11 cellular contexts compared by ENCODE assay signal in genomic region chr11:35088226-35088625, GRCh38. TPM values are rescaled to one million over a fixed set of nuclear protein-coding genes. Genes with fewer than 3 reads are reported as not detected.
DNase-seq lines count a peak whose midpoint lies in the region; ATAC-seq and TF ChIP-seq lines count a peak whose summit lies in the region.
"Had no signal": no experiment of that assay in that cellular context is flagged by ENCODE, and none has a peak within 500 bp of the region (broad histone marks: within the 10 kb centered on the region; RNA-seq: fewer than 3 reads in every experiment).

No MANE protein-coding gene starts in this region.

- H3K4me1 Mint-ChIP-seq in activated T-helper 1 cell treated with anti-CD3 and anti-CD28 coated beads, Interleukin-12 subunit alpha, Interleukin-12 subunit beta, Interleukin-2, Interleukin-4 antibody, amounts not matched to agents 30 ng/mL and 10 ng/mL and 1 ng/mL, durations not matched to agents 14 hours and 24 hours and 36 hours (ENCODE audit: low read depth) = peaks cover 44% of the 10 kb centered on the region
- peaks cover 47% of the 10 kb centered on the region for H3K4me1 Mint-ChIP-seq in memory B cell

- ATAC-seq in memory B cell (ENCODE audit: low read depth) (no peak), HG03097 (IDR thresholded peaks at IDR 0.05; ENCODE audit: low FRiP score, unreplicated experiment) (no peak)

- no peaks in the 10 kb centered on the region for H3K27me3 ChIP-seq in left ventricle myocardium inferior (ENCODE audit: low read depth)
- H3K27me3 ChIP-seq in transverse colon = no peaks in the 10 kb centered on the region

- DNase-seq in left ventricle myocardium inferior (no peak), cardiac septum (ENCODE audit: low spot score) (no peak), memory B cell (ENCODE audit: low spot score in 2 of 2) (no peak), transverse colon (no peak), NCI-H2171 treated with DMSO at 0.1 percent for 48 hours (lab: John Stamatoyannopoulos, UW) (no peak), ecto neural progenitor cell (ENCODE audit: low spot score) (no peak)
- DNase-seq in activated T-helper 1 cell treated with anti-CD3 and anti-CD28 coated beads, Interleukin-12 subunit alpha, Interleukin-12 subunit beta, Interleukin-2, Interleukin-4 antibody, amounts not matched to agents 30 ng/mL and 10 ng/mL and 1 ng/mL, durations not matched to agents 14 hours and 24 hours and 36 hours (ENCODE audit: low spot score) = no peak
- DNase-seq: activated effector memory CD4-positive, alpha-beta T cell treated with Interleukin-2 at 50 U/mL for 16 hours; cerebellar nuclear complex; SHP77 had no signal

- intact Hi-C loops in left ventricle myocardium inferior (cut with micrococcal nuclease) (no loop called here), cardiac septum (cut with DNase I) (no loop called here), transverse colon (cut with DNase I; ENCODE audit: low total_unique reads) (no loop called here)
- intact Hi-C loops in activated T-helper 1 cell treated with anti-CD3 and anti-CD28 coated beads, Interleukin-12 subunit alpha, Interleukin-12 subunit beta, Interleukin-2, Interleukin-4 antibody, amounts not matched to agents 30 ng/mL and 10 ng/mL and 1 ng/mL, durations not matched to agents 14 hours and 24 hours and 36 hours (cut with micrococcal nuclease) = loop anchor here (1.0 to 2.0 kb wide), 2 partner anchors 19 to 51 kb away; partner anchors contain the start of gene CD44

- WGBS in transverse colon (ENCODE audit: low coverage in 1 of 2), 2 donors = 77% methylated on average over 2 of the region's 2 CpGs; no CpG with 5 or more reads in 1 of the 2 donors

- H3K4me3 Mint-ChIP-seq in activated T-helper 1 cell treated with anti-CD3 and anti-CD28 coated beads, Interleukin-12 subunit alpha, Interleukin-12 subunit beta, Interleukin-2, Interleukin-4 antibody, amounts not matched to agents 30 ng/mL and 10 ng/mL and 1 ng/mL, durations not matched to agents 14 hours and 24 hours and 36 hours = no peak overlapping the region
- peak overlapping the region; percentile 36 for H3K4me3 Mint-ChIP-seq in memory B cell

- H3K36me3 ChIP-seq in left ventricle myocardium inferior (no peaks in the 10 kb centered on the region), transverse colon (no peaks in the 10 kb centered on the region)

- in situ Hi-C loops in transverse colon (cut with MboI; ENCODE audit: low pct_ligation_motif_present in 1 of 4, low pct_unique_long_range_greater_than_20kb in 1 of 4, low sequenced_read_pairs in 3 of 4) = no loop called here

- no peak for TF ChIP-seq CTCF in left ventricle myocardium inferior (IDR thresholded peaks at IDR 0.05; ENCODE audit: borderline replicate concordance)
- no peak for TF ChIP-seq CTCF in transverse colon (IDR thresholded peaks at IDR 0.05)

- no peak overlapping the region for H3K4me3 ChIP-seq in left ventricle myocardium inferior
- H3K4me3 ChIP-seq in transverse colon = no peak overlapping the region

- TF ChIP-seq POLR2A in transverse colon (IDR thresholded peaks at IDR 0.05) = no peak

- H3K4me1 ChIP-seq in left ventricle myocardium inferior (peaks cover 56% of the 10 kb centered on the region), transverse colon (peaks cover 9 to 21% (median 10%) of the 10 kb centered on the region in 4 donors)

- H3K9me3 Mint-ChIP-seq in activated T-helper 1 cell treated with anti-CD3 and anti-CD28 coated beads, Interleukin-12 subunit alpha, Interleukin-12 subunit beta, Interleukin-2, Interleukin-4 antibody, amounts not matched to agents 30 ng/mL and 10 ng/mL and 1 ng/mL, durations not matched to agents 14 hours and 24 hours and 36 hours = no peaks in the 10 kb centered on the region
- H3K9me3 Mint-ChIP-seq in memory B cell = no peaks in the 10 kb centered on the region

- no peaks in the 10 kb centered on the region for H3K27me3 Mint-ChIP-seq in activated T-helper 1 cell treated with anti-CD3 and anti-CD28 coated beads, Interleukin-12 subunit alpha, Interleukin-12 subunit beta, Interleukin-2, Interleukin-4 antibody, amounts not matched to agents 30 ng/mL and 10 ng/mL and 1 ng/mL, durations not matched to agents 14 hours and 24 hours and 36 hours (ENCODE audit: insufficient read depth)
- H3K27me3 Mint-ChIP-seq in memory B cell = no peaks in the 10 kb centered on the region

- TF ChIP-seq EP300 in transverse colon (IDR thresholded peaks at IDR 0.05; ENCODE audit: low read depth) = no peak

- H3K9me3 ChIP-seq in left ventricle myocardium inferior (replicated peaks) (no peaks in the 10 kb centered on the region), transverse colon (no peaks in the 10 kb centered on the region)

- H3K36me3 Mint-ChIP-seq in activated T-helper 1 cell treated with anti-CD3 and anti-CD28 coated beads, Interleukin-12 subunit alpha, Interleukin-12 subunit beta, Interleukin-2, Interleukin-4 antibody, amounts not matched to agents 30 ng/mL and 10 ng/mL and 1 ng/mL, durations not matched to agents 14 hours and 24 hours and 36 hours (ENCODE audit: low read depth) = peaks cover 4% of the 10 kb centered on the region
- peaks cover 1% of the 10 kb centered on the region for H3K36me3 Mint-ChIP-seq in memory B cell

- H3K27ac Mint-ChIP-seq in activated T-helper 1 cell treated with anti-CD3 and anti-CD28 coated beads, Interleukin-12 subunit alpha, Interleukin-12 subunit beta, Interleukin-2, Interleukin-4 antibody, amounts not matched to agents 30 ng/mL and 10 ng/mL and 1 ng/mL, durations not matched to agents 14 hours and 24 hours and 36 hours = peak overlapping the region; percentile 53
- peak overlapping the region; percentile 100 for H3K27ac Mint-ChIP-seq in memory B cell

- peak overlapping the region; percentile 71 for H3K27ac ChIP-seq in left ventricle myocardium inferior (replicated peaks)
- peak overlapping the region in 3 of 4 donors; percentile 15 to 32 (median 21) for H3K27ac ChIP-seq in transverse colon

RNA-seq across cellular contexts. Expression of gene CD44, which starts 50.7 kb away (rescaled TPM):
- total RNA-seq in left ventricle myocardium inferior = 14.0 TPM
- 55.6 TPM for total RNA-seq in cardiac septum
- 547 and 550 TPM in 2 replicates for total RNA-seq in activated T-helper 1 cell treated with anti-CD3 and anti-CD28 coated beads, Interleukin-12 subunit alpha, Interleukin-12 subunit beta, Interleukin-2, Interleukin-4 antibody, amounts not matched to agents 30 ng/mL and 10 ng/mL and 1 ng/mL, durations not matched to agents 14 hours and 24 hours and 36 hours
- 100 to 1,000 TPM in 3 of 4 donors, 10 to 100 TPM in 1; 56.3 to 182 (median 114) TPM for total RNA-seq in transverse colon
